ENCODE assay signal across 28 cellular contexts in genomic region chr5:145987871-145988270, GRCh38.
"Had no signal": no experiment of that assay in that cellular context is flagged by ENCODE, and none has a peak within 500 bp of the region (broad histone marks: within the 10 kb centered on the region; RNA-seq: fewer than 3 reads in every experiment).

No MANE protein-coding gene starts in this region.

- H3K4me3 ChIP-seq: neural progenitor cell, ovary, psoas muscle, right lobe of liver, sigmoid colon, smooth muscle cell, spleen, thoracic aorta, thyroid gland, tibial nerve, upper lobe of left lung, vagina had no signal

- H3K36me3 ChIP-seq: neural progenitor cell, ovary, right lobe of liver, sigmoid colon, spleen, thoracic aorta, thyroid gland, tibial nerve, upper lobe of left lung, vagina had no signal

- H3K9me3 ChIP-seq: ovary, psoas muscle, right lobe of liver, thoracic aorta, thyroid gland, tibial nerve, upper lobe of left lung, vagina had no signal

- H3K27me3 ChIP-seq: neural progenitor cell, ovary, right lobe of liver, sigmoid colon, thyroid gland, tibial nerve, upper lobe of left lung, vagina had no signal

- H3K27ac ChIP-seq: neural progenitor cell, ovary, parathyroid adenoma, psoas muscle, right lobe of liver, sigmoid colon, spleen, thoracic aorta, thyroid gland, tibial nerve, upper lobe of left lung, vagina had no signal

- ATAC-seq: natural killer cell; psoas muscle; right cardiac atrium; stimulated activated memory B cell treated with anti-CD40 and anti-IgM and Interleukin-4, amounts not matched to agents 10 μg/mL and 1 μg/mL and 100 μg/mL, for 72 hours; stimulated activated naive CD8-positive, alpha-beta T cell treated with anti-CD3 and anti-CD28 coated beads, Interleukin-15, amount 100 ng/mL, for 72 hours; stimulated activated naive CD8-positive, alpha-beta T cell treated with anti-CD3 and anti-CD28 coated beads, Interleukin-15, Interleukin-2, amounts not matched to agents 100 U/mL and 50 U/mL, for 24 hours had no signal

- DNase-seq: natural killer cell; occipital lobe; ovary; posterior cingulate gyrus; psoas muscle; right cardiac atrium; right lobe of liver; sigmoid colon; spleen; stimulated activated CD4-positive, alpha-beta T cell treated with anti-CD3 and anti-CD28 coated beads, Interleukin-12 subunit alpha, Interleukin-12 subunit beta, amount 100 ng/mL, for 4 hours; stimulated activated CD4-positive, alpha-beta T cell treated with anti-CD3 and anti-CD28 coated beads, Interleukin-1b, Interleukin-23, amount 100 ng/mL, for 48 hours; stimulated activated CD4-positive, alpha-beta T cell treated with anti-CD3 and anti-CD28 coated beads, Interleukin-4, amount 100 ng/mL, for 1 hour; stimulated activated CD4-positive, alpha-beta T cell treated with anti-CD3 and anti-CD28 coated beads, Interleukin-4, amount 100 ng/mL, for 4 hours; stimulated activated CD8-positive, alpha-beta memory T cell treated with anti-CD3 and anti-CD28 coated beads, Interleukin-4, amount 100 ng/mL, for 48 hours; stimulated activated naive CD4-positive, alpha-beta T cell; stimulated activated naive CD8-positive, alpha-beta T cell treated with anti-CD3 and anti-CD28 coated beads, Interleukin-15, amount 100 ng/mL, for 72 hours; stimulated activated naive CD8-positive, alpha-beta T cell treated with anti-CD3 and anti-CD28 coated beads, Interleukin-15, Interleukin-2, amounts not matched to agents 100 U/mL and 50 U/mL, for 24 hours; substantia nigra; thyroid gland; trophoblast cell; upper lobe of left lung had no signal

- H3K4me1 ChIP-seq: neural progenitor cell, parathyroid adenoma, sigmoid colon, tibial nerve, vagina had no signal
